Comparison of ENCODE assay signal across 12 cellular contexts in genomic region chr16:81647527-81647926, GRCh38.
DNase-seq lines count a peak whose midpoint lies in the region; ATAC-seq, FAIRE-seq and TF ChIP-seq lines count a peak whose summit lies in the region.
"Had no signal": no experiment of that assay in that cellular context is flagged by ENCODE, and none has a peak within 500 bp of the region (broad histone marks: within the 10 kb centered on the region; RNA-seq: fewer than 3 reads in every experiment).

No MANE protein-coding gene starts in this region.

- no peak overlapping the region for H2BK5ac ChIP-seq in neuronal stem cell (ENCODE audit: low read length)

- H4K91ac ChIP-seq in neuronal stem cell (ENCODE audit: low read depth, low read length, poor library complexity) = no peak overlapping the region

- H3K4me3 ChIP-seq in GM23338 (no peak overlapping the region), OCI-LY1 (ENCODE audit: low read depth, low read length, poor library complexity, severe bottlenecking) (peak overlapping the region; percentile 46), endothelial cell of umbilical vein (replicated peaks in 1 of 3; ENCODE audit: insufficient read depth in 1 of 3, low read depth in 1 of 3, low read length in 3 of 3) (no peak overlapping the region), neuronal stem cell (ENCODE audit: low read length in 2 of 2) (no peak overlapping the region), HAP-1 (no peak overlapping the region)

- dilution Hi-C loops in endothelial cell of umbilical vein (cut with MboI; ENCODE audit: extremely low pct_ligation_motif_present, low sequenced_read_pairs) = no loop called here

- BruUV-seq in endothelial cell of umbilical vein (replicated peaks; lab: Mats Ljungman, UMichigan) = no TSS peak

- WGBS in neuronal stem cell (ENCODE audit: extremely low coverage in 2 of 2, insufficient read length in 2 of 2, insufficient replicate concordance in 1 of 2), 2 donors = no CpG with 5 or more reads among the region's 8 CpGs

- H2BK12ac ChIP-seq in neuronal stem cell (ENCODE audit: low read length) = no peak overlapping the region

- peaks cover 9% of the 10 kb centered on the region for H3K27me3 Mint-ChIP-seq in GM23338 (ENCODE audit: insufficient read depth, low read depth, poor library complexity)
- H3K27me3 Mint-ChIP-seq: activated CD4-positive, alpha-beta T cell treated with anti-CD3 and anti-CD28 coated beads for 36 hours had no signal

- intact Hi-C loops in endothelial cell of umbilical vein (cut with micrococcal nuclease) (no loop called here), posterior vena cava (cut with DNase I) (no loop called here)

- H3K27me3 ChIP-seq in GM23338 (ENCODE audit: insufficient read depth) (no peaks in the 10 kb centered on the region), OCI-LY1 (ENCODE audit: insufficient read depth, low read length) (no peaks in the 10 kb centered on the region), endothelial cell of umbilical vein (ENCODE audit: control insufficient read depth in 2 of 2, insufficient read depth in 2 of 2, low read length in 2 of 2) (no peaks in the 10 kb centered on the region), neuronal stem cell (ENCODE audit: control insufficient read depth in 3 of 3, insufficient read depth in 3 of 3, low read depth in 1 of 3, low read length in 3 of 3) (peaks cover 0 to 1% (median 0%) of the 10 kb centered on the region in 3 experiments), HAP-1 (ENCODE audit: low read depth) (no peaks in the 10 kb centered on the region)

- H3K36me3 ChIP-seq in GM23338 (ENCODE audit: insufficient read depth) (no peaks in the 10 kb centered on the region), OCI-LY1 (ENCODE audit: insufficient read depth, low read length) (peaks cover 9% of the 10 kb centered on the region), endothelial cell of umbilical vein (ENCODE audit: control insufficient read depth in 2 of 2, extremely low read depth in 1 of 2, insufficient read depth in 2 of 2, low read length in 2 of 2) (peaks cover 2 to 12% of the 10 kb centered on the region in 2 experiments), neuronal stem cell (replicated peaks in 1 of 2; ENCODE audit: control insufficient read depth in 2 of 2, insufficient read depth in 2 of 2, low read length in 2 of 2) (peaks cover 0 to 3% of the 10 kb centered on the region in 2 donors), HAP-1 (replicated peaks) (no peaks in the 10 kb centered on the region)

- H3K18ac ChIP-seq in neuronal stem cell (ENCODE audit: low read length) = peak overlapping the region; percentile 22

- H2AK5ac ChIP-seq in neuronal stem cell (ENCODE audit: low read depth, low read length) = no peak overlapping the region

- H3K9me2 ChIP-seq in GM23338 (ENCODE audit: insufficient read depth) (no peaks in the 10 kb centered on the region), OCI-LY1 (ENCODE audit: low read depth, low read length) (no peaks in the 10 kb centered on the region)

- H3K4ac ChIP-seq in neuronal stem cell (ENCODE audit: low read length) = no peak overlapping the region

- POLR2A ChIA-PET in endothelial cell of umbilical vein (lab: Charles Lee) = no interaction called here

- no peaks in the 10 kb centered on the region; the same call in 2 of the 3 replicates for H3K9me3 Mint-ChIP-seq in GM23338

- no peak overlapping the region for H4K8ac ChIP-seq in neuronal stem cell (ENCODE audit: low read depth, low read length)

- peaks cover 19% of the 10 kb centered on the region for H3K4me1 ChIP-seq in GM23338 (ENCODE audit: insufficient read depth)
- H3K4me1 ChIP-seq in OCI-LY1 (ENCODE audit: insufficient read depth, low read length, severe bottlenecking) = peaks cover 59% of the 10 kb centered on the region
- peaks cover 5% of the 10 kb centered on the region for H3K4me1 ChIP-seq in endothelial cell of umbilical vein (ENCODE audit: control insufficient read depth, extremely low read depth, insufficient read depth, low read length)
- peaks cover 18 to 21% of the 10 kb centered on the region in 2 donors for H3K4me1 ChIP-seq in neuronal stem cell (ENCODE audit: control insufficient read depth in 2 of 2, insufficient read depth in 1 of 2, low read depth in 1 of 2, low read length in 2 of 2)
- no peaks in the 10 kb centered on the region for H3K4me1 ChIP-seq in HAP-1

- peaks cover 26% of the 10 kb centered on the region for H4K20me1 ChIP-seq in GM23338 (replicated peaks; ENCODE audit: insufficient read depth)
- H4K20me1 ChIP-seq in OCI-LY1 (ENCODE audit: insufficient read depth, low read length) = no peaks in the 10 kb centered on the region
- no peaks in the 10 kb centered on the region for H4K20me1 ChIP-seq in endothelial cell of umbilical vein (replicated peaks; ENCODE audit: control insufficient read depth, extremely low read depth, insufficient read depth, low read length)

- ATAC-seq in GM23338 = peak; percentile 27
- ATAC-seq in HG03095 (IDR thresholded peaks at IDR 0.05; ENCODE audit: unreplicated experiment) = no peak
- ATAC-seq: activated CD4-positive, alpha-beta T cell treated with anti-CD3 and anti-CD28 coated beads for 36 hours; sciatic nerve had no signal

- H3K9me3 ChIP-seq in OCI-LY1 (ENCODE audit: low read length) (no peaks in the 10 kb centered on the region), endothelial cell of umbilical vein (replicated peaks; ENCODE audit: control insufficient read depth, insufficient read depth, low read length) (no peaks in the 10 kb centered on the region), neuronal stem cell (replicated peaks in 1 of 2; ENCODE audit: control insufficient read depth in 2 of 2, insufficient read depth in 1 of 2, low read depth in 1 of 2, low read length in 2 of 2) (no peaks in the 10 kb centered on the region), HAP-1 (no peaks in the 10 kb centered on the region)

- H3K27ac ChIP-seq in GM23338 (ENCODE audit: low read depth) = no peak overlapping the region; the same call in 1 of the 2 replicates
- H3K27ac ChIP-seq in OCI-LY1 (ENCODE audit: low read depth, low read length, poor library complexity, severe bottlenecking) = peak overlapping the region; percentile 84
- H3K27ac ChIP-seq in endothelial cell of umbilical vein (ENCODE audit: insufficient read depth, low read depth, low read length) = no peak overlapping the region
- no peak overlapping the region for H3K27ac ChIP-seq in neuronal stem cell (replicated peaks; ENCODE audit: low read length)

- H3K27ac Mint-ChIP-seq in GM23338 = peak overlapping the region; percentile 93
- H3K27ac Mint-ChIP-seq: activated CD4-positive, alpha-beta T cell treated with anti-CD3 and anti-CD28 coated beads for 36 hours had no signal

- H2AFZ ChIP-seq in GM23338 (no peak overlapping the region), OCI-LY1 (ENCODE audit: low read length) (no peak overlapping the region), endothelial cell of umbilical vein (ENCODE audit: low read depth, low read length) (no peak overlapping the region), neuronal stem cell (ENCODE audit: low read length) (no peak overlapping the region)

- H3K79me2 ChIP-seq in GM23338 (replicated peaks; ENCODE audit: insufficient read depth) (peaks cover 52% of the 10 kb centered on the region), OCI-LY1 (ENCODE audit: insufficient read depth, low read length) (no peaks in the 10 kb centered on the region), endothelial cell of umbilical vein (ENCODE audit: control insufficient read depth, insufficient read depth, low read length) (peaks cover 2% of the 10 kb centered on the region)

- H3K23ac ChIP-seq in neuronal stem cell (ENCODE audit: low read depth, low read length, poor library complexity) = no peak overlapping the region

- H3K9ac ChIP-seq in OCI-LY1 (ENCODE audit: low read length) (peak overlapping the region; percentile 31; the same call in 1 of the 2 replicates), endothelial cell of umbilical vein (replicated peaks; ENCODE audit: extremely low read depth, insufficient read depth, low read length) (no peak overlapping the region), neuronal stem cell (ENCODE audit: low read depth, low read length, poor library complexity) (no peak overlapping the region)

- in situ Hi-C loops in HAP-1 (cut with MboI; ENCODE audit: low sequenced_read_pairs) = no loop called here

- TF ChIP-seq CTCF in GM23338 (conservative IDR thresholded peaks at IDR 0.05; ENCODE audit: low read depth in 2 of 2) (no peak), OCI-LY1 (IDR thresholded peaks at IDR 0.05; ENCODE audit: low read length) (no peak), endothelial cell of umbilical vein (IDR thresholded peaks at IDR 0.05; ENCODE audit: extremely low read depth in 1 of 2, insufficient read depth in 1 of 2, low read depth in 1 of 2, low read length in 2 of 2) (no peak)

- H2BK15ac ChIP-seq in neuronal stem cell (ENCODE audit: low read length) = no peak overlapping the region

- TF ChIP-seq POLR2A in endothelial cell of umbilical vein (IDR thresholded peaks at IDR 0.05; ENCODE audit: low read depth, low read length) = no peak

- H2BK120ac ChIP-seq in neuronal stem cell (ENCODE audit: low read depth, low read length) = no peak overlapping the region

- CTCF ChIA-PET in endothelial cell of umbilical vein (lab: Charles Lee) = interaction anchor here (0.7 to 1.7 kb wide), 3 partner anchors 16 to 50 kb away, joined by 3 read pairs; no protein-coding TSS in a partner anchor

- no peak overlapping the region for H3K4me2 ChIP-seq in GM23338
- peak overlapping the region; percentile 55 for H3K4me2 ChIP-seq in OCI-LY1 (ENCODE audit: low read length)
- H3K4me2 ChIP-seq in endothelial cell of umbilical vein (ENCODE audit: insufficient read depth, low read length) = no peak overlapping the region
- no peak overlapping the region for H3K4me2 ChIP-seq in neuronal stem cell (ENCODE audit: insufficient read depth, low read length, poor library complexity, severe bottlenecking)

- no peak overlapping the region for H3K14ac ChIP-seq in neuronal stem cell (ENCODE audit: low read length)

- no peak overlapping the region for H3K4me3 Mint-ChIP-seq in GM23338
- H3K4me3 Mint-ChIP-seq: activated CD4-positive, alpha-beta T cell treated with anti-CD3 and anti-CD28 coated beads for 36 hours had no signal

- H3K4me1 Mint-ChIP-seq in GM23338 = peaks cover 44% of the 10 kb centered on the region

- peaks cover 1% of the 10 kb centered on the region for H3K79me1 ChIP-seq in neuronal stem cell (ENCODE audit: low read depth, low read length)

- H3F3A ChIP-seq in GM23338 (replicated peaks; ENCODE audit: low read depth) = no peaks in the 10 kb centered on the region
- H3F3A ChIP-seq in OCI-LY1 (ENCODE audit: insufficient read depth, low read length) = no peaks in the 10 kb centered on the region

- no peaks in the 10 kb centered on the region for H3K9me1 ChIP-seq in endothelial cell of umbilical vein (replicated peaks; ENCODE audit: control insufficient read depth, extremely low read depth, insufficient read depth, low read length)

- no peaks in the 10 kb centered on the region for H3K36me3 Mint-ChIP-seq in GM23338 (ENCODE audit: low read depth)

- DNase-seq in GM23338 (ENCODE audit: low spot score) = peak; percentile 46
- DNase-seq in endothelial cell of umbilical vein (ENCODE audit: low read depth, low spot score) = no peak
- DNase-seq in neuronal stem cell (ENCODE audit: low spot score) = no peak
- no peak for DNase-seq in posterior vena cava (ENCODE audit: low spot score)
- DNase-seq in NCI-H1105 treated with DMSO at 0.1 percent for 48 hours (lab: John Stamatoyannopoulos, UW) = no peak
- DNase-seq in HAP-1 (ENCODE audit: low spot score in 2 of 2) = no peak
- DNase-seq: activated CD4-positive, alpha-beta T cell treated with anti-CD3 and anti-CD28 coated beads for 36 hours; activated naive CD4-positive, alpha-beta T cell treated with anti-CD3 and anti-CD28 coated beads, Interleukin-2, amount 50 U/mL, for 16 hours; NCI-H1092 had no signal

- FAIRE-seq in endothelial cell of umbilical vein (lab: Jason Lieb, UNC) = peak; percentile 70
